In genomic region chr5:177496111-177497010, GRCh38 we compare ENCODE assay signal across 8 cellular contexts. TPM values are rescaled to one million over a fixed set of nuclear protein-coding genes. Genes with fewer than 3 reads are reported as not detected.
A peak's percentile ranks its signal among the peaks of the same experiment; 100 is the strongest.
DNase-seq lines count a peak whose midpoint lies in the region; FAIRE-seq and TF ChIP-seq lines count a peak whose summit lies in the region.

No MANE protein-coding gene starts in this region.

- peaks cover 28% of the 10 kb centered on the region for H3K27me3 ChIP-seq in OCI-LY3 (ENCODE audit: low read depth, low read length)
- no peaks in the 10 kb centered on the region for H3K27me3 ChIP-seq in bronchial epithelial cell (ENCODE audit: control insufficient read depth, insufficient read depth, low read length)
- no peaks in the 10 kb centered on the region for H3K27me3 ChIP-seq in stomach smooth muscle (ENCODE audit: control insufficient read depth in 1 of 2, insufficient read depth in 2 of 2, low read length in 2 of 2)

- DNase-seq in GOT3 (lab: John Stamatoyannopoulos, UW) = peak; percentile 65
- peak; percentile 69 for DNase-seq in bronchial epithelial cell (ENCODE audit: low read depth)
- peak; percentile 77 for DNase-seq in kidney glomerular epithelial cell (lab: John Stamatoyannopoulos, UW)
- no peak for DNase-seq in midbrain (lab: John Stamatoyannopoulos, UW)
- DNase-seq in inferior parietal cortex (ENCODE audit: extremely low spot score) = no peak

- H3K79me2 ChIP-seq in OCI-LY3 (ENCODE audit: low read length) = no peaks in the 10 kb centered on the region

- H2AFZ ChIP-seq in OCI-LY3 (ENCODE audit: low read depth, low read length) = no peak overlapping the region

- H3K9me3 ChIP-seq in OCI-LY3 (ENCODE audit: insufficient read depth, low read length) = no peaks in the 10 kb centered on the region
- H3K9me3 ChIP-seq in stomach smooth muscle (ENCODE audit: control insufficient read depth in 2 of 2, low read length in 2 of 2) = no peaks in the 10 kb centered on the region

- peaks cover 49% of the 10 kb centered on the region for H3K4me1 ChIP-seq in OCI-LY3 (ENCODE audit: low read length)
- H3K4me1 ChIP-seq in stomach smooth muscle (ENCODE audit: control insufficient read depth, insufficient read depth, low read length) = peaks cover 73% of the 10 kb centered on the region

- no peaks in the 10 kb centered on the region for H3K36me3 ChIP-seq in OCI-LY3 (replicated peaks; ENCODE audit: low read depth, low read length)
- peaks cover 22% of the 10 kb centered on the region for H3K36me3 ChIP-seq in bronchial epithelial cell (ENCODE audit: control insufficient read depth, insufficient read depth, low read length)
- H3K36me3 ChIP-seq in stomach smooth muscle (ENCODE audit: control insufficient read depth in 2 of 2, insufficient read depth in 2 of 2, low read length in 2 of 2) = peaks cover 14 to 15% of the 10 kb centered on the region in 2 donors

- no peak; the same call in 1 of the 2 replicates for TF ChIP-seq CTCF in C4-2B (conservative IDR thresholded peaks at IDR 0.05)
- no peak for TF ChIP-seq CTCF in OCI-LY3 (IDR thresholded peaks at IDR 0.05; ENCODE audit: low read depth, low read length)
- TF ChIP-seq CTCF in bronchial epithelial cell (IDR thresholded peaks at IDR 0.05; ENCODE audit: insufficient read depth, low read length, severe bottlenecking) = peak; percentile 62

- H3K9ac ChIP-seq in OCI-LY3 (ENCODE audit: low read length) (peak overlapping the region; percentile 45; the same call in 1 of the 2 replicates), stomach smooth muscle (ENCODE audit: low read length in 2 of 2) (peak overlapping the region; percentile 76 to 97)

- H4K20me1 ChIP-seq in OCI-LY3 (ENCODE audit: insufficient read depth, low read length) = peaks cover 3% of the 10 kb centered on the region; the same call in 1 of the 2 replicates

- H3K4me2 ChIP-seq in OCI-LY3 (ENCODE audit: low read length) = peak overlapping the region; percentile 82

- no peak for FAIRE-seq in bronchial epithelial cell (lab: Jason Lieb, UNC)

- H3K4me3 ChIP-seq in OCI-LY3 (ENCODE audit: low read length) = peak overlapping the region; percentile 82
- H3K4me3 ChIP-seq in bronchial epithelial cell (ENCODE audit: low read depth, low read length) = peak overlapping the region; percentile 79
- peak overlapping the region; percentile 82 to 85 for H3K4me3 ChIP-seq in stomach smooth muscle (ENCODE audit: low read length in 2 of 2)

- H3K27ac ChIP-seq in C4-2B (peak overlapping the region; percentile 76), OCI-LY3 (ENCODE audit: low read length) (no peak overlapping the region), stomach smooth muscle (ENCODE audit: low read length) (peak overlapping the region; percentile 100)

RNA-seq across cellular contexts. Expression of gene PDLIM7, which starts 1.0 kb away (rescaled TPM):
- 19.5 and 26.2 TPM in 2 replicates for total RNA-seq in bronchial epithelial cell

RNA-seq across cellular contexts. Expression of gene DOK3, which starts 13.3 kb away (rescaled TPM):
- total RNA-seq in bronchial epithelial cell = 0.53 and 1.4 TPM in 2 replicates

RNA-seq across cellular contexts. Expression of gene DDX41, which starts 20.4 kb away (rescaled TPM):
- total RNA-seq in bronchial epithelial cell = 108 and 250 TPM in 2 replicates

RNA-seq across cellular contexts. Expression of gene DBN1, which starts 22.9 kb away (rescaled TPM):
- total RNA-seq in bronchial epithelial cell = 58.7 and 71.7 TPM in 2 replicates

RNA-seq across cellular contexts. Expression of gene PRR7, which starts 49.7 kb away (rescaled TPM):
- 3.1 and 5.0 TPM in 2 replicates for total RNA-seq in bronchial epithelial cell

Comparison
In these comparisons a context has a peak if more than half of its experiments do, and no peak if none do; other contexts are left out.
1. DNase-seq: peak in GOT3 (single experiment), bronchial epithelial cell (single experiment) and kidney glomerular epithelial cell (single experiment); none in midbrain (single experiment) and inferior parietal cortex (single experiment).
2. Peak in every context shown above with its lines, with median percentiles within 50 percentile points of each other: H3K4me3 ChIP-seq.